Comparison of ENCODE assay signal across 24 cellular contexts in genomic region chr9:32278991-32279390, GRCh38.
DNase-seq lines count a peak whose midpoint lies in the region; ATAC-seq and TF ChIP-seq lines count a peak whose summit lies in the region.
"Had no signal": no experiment of that assay in that cellular context is flagged by ENCODE, and none has a peak within 500 bp of the region (broad histone marks: within the 10 kb centered on the region; RNA-seq: fewer than 3 reads in every experiment).

No MANE protein-coding gene starts in this region.

- H3K9me3 ChIP-seq in HCT116 (ENCODE audit: control insufficient read depth in 1 of 2, insufficient read depth in 1 of 2, low read depth in 1 of 2, low read length in 2 of 2), result no peaks in the 10 kb centered on the region
- H3K9me3 ChIP-seq: BE2C, BLaER1 had no signal

- CTCF ChIA-PET in HCT116 (lab: Charles Lee), result no interaction called here

- no peaks in the 10 kb centered on the region for H3F3A ChIP-seq in GM23338 (replicated peaks; ENCODE audit: low read depth)

- H3K4me3 ChIP-seq in GM23338, result no peak overlapping the region
- no peak overlapping the region for H3K4me3 ChIP-seq in HCT116 (replicated peaks in 1 of 2; ENCODE audit: low read depth in 1 of 2, low read length in 2 of 2)
- H3K4me3 ChIP-seq: BLaER1, GM12878 had no signal

- POLR2A ChIA-PET in HCT116 (lab: Charles Lee), result no interaction called here

- peaks cover 3% of the 10 kb centered on the region; the same call in 1 of the 3 replicates for H3K4me1 Mint-ChIP-seq in GM23338
- H3K4me1 Mint-ChIP-seq: CD14-positive monocyte; CD4-positive, alpha-beta memory T cell; CD4-positive, CD25-positive, alpha-beta regulatory T cell; CD8-positive, alpha-beta memory T cell had no signal

- H3K36me3 ChIP-seq in GM23338 (ENCODE audit: insufficient read depth) (no peaks in the 10 kb centered on the region), HCT116 (ENCODE audit: control insufficient read depth in 1 of 2, insufficient read depth in 2 of 2, low read length in 2 of 2) (no peaks in the 10 kb centered on the region)
- H3K36me3 ChIP-seq: BE2C, BLaER1 had no signal

- H3K27me3 Mint-ChIP-seq in GM23338 (ENCODE audit: insufficient read depth, low read depth, poor library complexity), result no peaks in the 10 kb centered on the region
- H3K27me3 Mint-ChIP-seq: CD4-positive, alpha-beta memory T cell had no signal

- H3K27me3 ChIP-seq in GM23338 (ENCODE audit: insufficient read depth) (no peaks in the 10 kb centered on the region), HCT116 (ENCODE audit: insufficient read depth, low read length) (no peaks in the 10 kb centered on the region)
- H3K27me3 ChIP-seq: BE2C, BLaER1 had no signal

- no peaks in the 10 kb centered on the region for H4K20me1 ChIP-seq in GM23338 (replicated peaks; ENCODE audit: insufficient read depth)
- H4K20me1 ChIP-seq in HCT116 (ENCODE audit: insufficient read depth), result no peaks in the 10 kb centered on the region
- H4K20me1 ChIP-seq: BLaER1 had no signal

- RAD21 ChIA-PET in HCT116 (lab: Charles Lee; ENCODE audit: low non-redundant PET in 1 of 2, low total read pairs in 2 of 2, uncharacterized antibody in 2 of 2, unreplicated experiment in 2 of 2), result no interaction called here

- ATAC-seq in GM23338, result no peak
- no peak for ATAC-seq in HCT116
- ATAC-seq in HG03354 (IDR thresholded peaks at IDR 0.05; ENCODE audit: poor library complexity, severe bottlenecking, unreplicated experiment), result no peak
- ATAC-seq: GM12878 had no signal

- DNase-seq in GM23338 (ENCODE audit: low spot score) (no peak), HCT116 (ENCODE audit: low read depth, low spot score) (no peak), iPS-NIHi7 (ENCODE audit: extremely low spot score) (peak; percentile 17), cerebellum (ENCODE audit: low spot score) (no peak), kidney tubule cell (ENCODE audit: low spot score) (no peak)
- DNase-seq: 8988T; ACHN; BE2C; C1 segment of cervical spinal cord; CD4-positive, alpha-beta memory T cell; CD4-positive, CD25-positive, alpha-beta regulatory T cell; CD8-positive, alpha-beta memory T cell; DMS 273 treated with DMSO at 0.1 percent for 48 hours; DMS153; DMS53; DMS79; DND-41; EL; GDM1 had no signal

- H3K9me2 ChIP-seq in GM23338 (ENCODE audit: insufficient read depth) (peaks cover 9% of the 10 kb centered on the region), HCT116 (ENCODE audit: insufficient read depth) (no peaks in the 10 kb centered on the region)

- no peak for TF ChIP-seq EP300 in Ishikawa (IDR thresholded peaks at IDR 0.05; ENCODE audit: borderline replicate concordance)

- TF ChIP-seq RAD21 in HCT116 (IDR thresholded peaks at IDR 0.05; ENCODE audit: low read depth) (no peak), Ishikawa (IDR thresholded peaks at IDR 0.05; ENCODE audit: low read depth) (no peak)

- no peak overlapping the region for H3K27ac Mint-ChIP-seq in GM23338
- H3K27ac Mint-ChIP-seq: CD14-positive monocyte; CD4-positive, alpha-beta memory T cell; CD4-positive, CD25-positive, alpha-beta regulatory T cell; CD8-positive, alpha-beta memory T cell had no signal

- H3K79me2 ChIP-seq in GM23338 (replicated peaks; ENCODE audit: insufficient read depth) (no peaks in the 10 kb centered on the region), HCT116 (ENCODE audit: insufficient read depth, low read length) (no peaks in the 10 kb centered on the region)

- H3K27ac ChIP-seq in GM23338 (ENCODE audit: low read depth) (no peak overlapping the region), HCT116 (ENCODE audit: low read depth, low read length) (no peak overlapping the region)
- H3K27ac ChIP-seq: BLaER1 had no signal

- H3K9ac ChIP-seq in HCT116 (ENCODE audit: low read length), result no peak overlapping the region
- H3K9ac ChIP-seq: BLaER1 had no signal

- no peak overlapping the region for H3K4me3 Mint-ChIP-seq in GM23338
- H3K4me3 Mint-ChIP-seq: CD14-positive monocyte; CD4-positive, alpha-beta memory T cell; CD4-positive, CD25-positive, alpha-beta regulatory T cell; CD8-positive, alpha-beta memory T cell had no signal

- no peak overlapping the region for H3K4me2 ChIP-seq in GM23338
- no peak overlapping the region for H3K4me2 ChIP-seq in HCT116 (ENCODE audit: low read length)
- H3K4me2 ChIP-seq: BLaER1 had no signal

- H3K4me1 ChIP-seq in GM23338 (ENCODE audit: insufficient read depth), result 0 out of 2 replicates have a peak, but pooled peaks cover 3% of the 10 kb centered on the region
- no peaks in the 10 kb centered on the region for H3K4me1 ChIP-seq in HCT116 (ENCODE audit: control insufficient read depth in 1 of 2, insufficient read depth in 2 of 2, low read length in 2 of 2)
- H3K4me1 ChIP-seq: BE2C, BLaER1 had no signal

- H2AFZ ChIP-seq in GM23338 (no peak overlapping the region), HCT116 (ENCODE audit: low read depth, low read length, poor library complexity, severe bottlenecking) (no peak overlapping the region)

- intact Hi-C loops in HCT116 (cut with micrococcal nuclease), result no loop called here

- TF ChIP-seq CTCF in GM23338 (conservative IDR thresholded peaks at IDR 0.05; ENCODE audit: low read depth in 2 of 2) (no peak), HCT116 (IDR thresholded peaks at IDR 0.05 in 2 of 3, conservative IDR thresholded peaks at IDR 0.05 in 1 of 3; ENCODE audit: borderline replicate concordance in 1 of 3, insufficient read depth in 1 of 3, low read depth in 2 of 3, low read length in 2 of 3) (no peak)

- TF ChIP-seq POLR2A in HCT116 (IDR thresholded peaks at IDR 0.05; ENCODE audit: borderline replicate concordance, extremely low read depth, insufficient read depth, insufficient read length), result no peak

- no TSS peak for BruUV-seq in HCT116 (replicated peaks; lab: Mats Ljungman, UMichigan)

- no peaks in the 10 kb centered on the region for H3K36me3 Mint-ChIP-seq in GM23338 (ENCODE audit: low read depth)
- H3K36me3 Mint-ChIP-seq: CD14-positive monocyte; CD4-positive, alpha-beta memory T cell; CD4-positive, CD25-positive, alpha-beta regulatory T cell; CD8-positive, alpha-beta memory T cell had no signal

- H3K9me3 Mint-ChIP-seq in GM23338, result no peaks in the 10 kb centered on the region; the same call in 1 of the 3 replicates
- H3K9me3 Mint-ChIP-seq: CD4-positive, alpha-beta memory T cell; CD8-positive, alpha-beta memory T cell had no signal

TF ChIP-seq in GM23338, 12 proteins besides CTCF, POLR2A, EP300 and RAD21 (continues in another document):
- TF ChIP-seq EZH2 (IDR thresholded peaks at IDR 0.05; ENCODE audit: low read depth, unreplicated experiment), result no peak
- no peak for TF ChIP-seq NANOG (IDR thresholded peaks at IDR 0.05; ENCODE audit: borderline replicate concordance)
- no peak for TF ChIP-seq ZNF331 (CRISPR knock-in tag; IDR thresholded peaks at IDR 0.05; ENCODE audit: low read depth)

TF ChIP-seq in HCT116, 20 proteins besides CTCF, POLR2A, EP300 and RAD21:
- TF ChIP-seq, protein P1, sequence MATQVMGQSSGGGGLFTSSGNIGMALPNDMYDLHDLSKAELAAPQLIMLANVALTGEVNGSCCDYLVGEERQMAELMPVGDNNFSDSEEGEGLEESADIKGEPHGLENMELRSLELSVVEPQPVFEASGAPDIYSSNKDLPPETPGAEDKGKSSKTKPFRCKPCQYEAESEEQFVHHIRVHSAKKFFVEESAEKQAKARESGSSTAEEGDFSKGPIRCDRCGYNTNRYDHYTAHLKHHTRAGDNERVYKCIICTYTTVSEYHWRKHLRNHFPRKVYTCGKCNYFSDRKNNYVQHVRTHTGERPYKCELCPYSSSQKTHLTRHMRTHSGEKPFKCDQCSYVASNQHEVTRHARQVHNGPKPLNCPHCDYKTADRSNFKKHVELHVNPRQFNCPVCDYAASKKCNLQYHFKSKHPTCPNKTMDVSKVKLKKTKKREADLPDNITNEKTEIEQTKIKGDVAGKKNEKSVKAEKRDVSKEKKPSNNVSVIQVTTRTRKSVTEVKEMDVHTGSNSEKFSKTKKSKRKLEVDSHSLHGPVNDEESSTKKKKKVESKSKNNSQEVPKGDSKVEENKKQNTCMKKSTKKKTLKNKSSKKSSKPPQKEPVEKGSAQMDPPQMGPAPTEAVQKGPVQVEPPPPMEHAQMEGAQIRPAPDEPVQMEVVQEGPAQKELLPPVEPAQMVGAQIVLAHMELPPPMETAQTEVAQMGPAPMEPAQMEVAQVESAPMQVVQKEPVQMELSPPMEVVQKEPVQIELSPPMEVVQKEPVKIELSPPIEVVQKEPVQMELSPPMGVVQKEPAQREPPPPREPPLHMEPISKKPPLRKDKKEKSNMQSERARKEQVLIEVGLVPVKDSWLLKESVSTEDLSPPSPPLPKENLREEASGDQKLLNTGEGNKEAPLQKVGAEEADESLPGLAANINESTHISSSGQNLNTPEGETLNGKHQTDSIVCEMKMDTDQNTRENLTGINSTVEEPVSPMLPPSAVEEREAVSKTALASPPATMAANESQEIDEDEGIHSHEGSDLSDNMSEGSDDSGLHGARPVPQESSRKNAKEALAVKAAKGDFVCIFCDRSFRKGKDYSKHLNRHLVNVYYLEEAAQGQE (IDR thresholded peaks at IDR 0.05; ENCODE audit: low read depth), result peak; percentile 21; the same call in 1 of the 2 replicates
- no peak for TF ChIP-seq YY1 (IDR thresholded peaks at IDR 0.05; ENCODE audit: extremely low read depth, insufficient replicate concordance, low read depth, low read length)
TF ChIP-seq in HCT116: peak in this region for 1.

TF ChIP-seq in Ishikawa, 13 proteins besides CTCF, POLR2A, EP300 and RAD21 (continues in another document):
- TF ChIP-seq TAF1 (IDR thresholded peaks at IDR 0.05; ENCODE audit: low read depth) (no peak), YY1 (IDR thresholded peaks at IDR 0.05; ENCODE audit: low read depth) (no peak), TEAD4 (IDR thresholded peaks at IDR 0.05) (no peak), TCF12 (IDR thresholded peaks at IDR 0.05; ENCODE audit: low read depth) (no peak)
